Comparison of ENCODE assay signal across 9 cellular contexts in the genomic region with DNA sequence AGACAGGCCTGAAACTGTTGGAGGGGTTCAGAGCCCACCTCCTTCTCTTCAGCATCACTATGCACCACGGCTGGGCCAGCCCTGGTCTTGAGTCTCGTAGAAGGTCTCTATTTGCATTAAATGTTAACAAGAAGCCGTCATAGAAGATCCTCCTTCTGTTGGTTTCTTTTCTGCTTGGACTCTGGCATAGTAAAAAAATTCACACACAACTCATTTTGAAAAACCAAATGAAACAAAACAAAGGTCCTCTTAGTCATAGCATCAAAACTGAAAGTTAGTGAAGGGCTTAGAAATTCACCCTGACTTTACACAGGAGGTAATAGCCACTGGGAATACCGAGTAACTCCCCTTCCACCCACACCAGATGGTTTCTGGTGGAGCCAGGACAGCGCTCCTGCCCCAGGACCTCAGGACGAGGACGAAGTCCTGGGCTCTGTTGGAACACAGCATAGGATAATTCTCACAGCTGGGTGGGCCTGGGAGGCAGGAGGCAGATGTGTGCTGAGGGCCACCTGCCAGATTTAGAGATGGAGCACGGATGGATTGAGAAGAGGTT.
DNase-seq lines count a peak whose midpoint lies in the region; ATAC-seq and TF ChIP-seq lines count a peak whose summit lies in the region.
"Had no signal": no experiment of that assay in that cellular context is flagged by ENCODE, and none has a peak within 500 bp of the region (broad histone marks: within the 10 kb centered on the region; RNA-seq: fewer than 3 reads in every experiment).

No MANE protein-coding gene starts in this region.

- TF ChIP-seq CTCF in mucosa of descending colon (IDR thresholded peaks at IDR 0.05): no peak

- intact Hi-C loops in mucosa of descending colon (cut with DNase I, micrococcal nuclease) (no loop called here), left ventricle myocardium superior (cut with micrococcal nuclease) (no loop called here)

- H3K4me3 ChIP-seq in mucosa of descending colon: no peak overlapping the region
- H3K4me3 ChIP-seq: coronary artery had no signal

- DNase-seq in mucosa of descending colon (no peak), iPS-NIHi7 (ENCODE audit: extremely low spot score) (no peak), NCI-H1930 (lab: John Stamatoyannopoulos, UW) (no peak), NCI-H2081 (lab: John Stamatoyannopoulos, UW) (no peak), left ventricle myocardium superior (no peak)

- H3K36me3 ChIP-seq in mucosa of descending colon (ENCODE audit: low read depth): no peaks in the 10 kb centered on the region

- peaks cover 5% of the 10 kb centered on the region for H3K4me1 ChIP-seq in mucosa of descending colon (ENCODE audit: low read depth)

- no peaks in the 10 kb centered on the region for H3K9me3 ChIP-seq in mucosa of descending colon

- ATAC-seq in GM18858 (IDR thresholded peaks at IDR 0.05; ENCODE audit: unreplicated experiment): peak; percentile 95
- ATAC-seq in GM21526 (IDR thresholded peaks at IDR 0.05; ENCODE audit: low FRiP score, unreplicated experiment): peak; percentile 91
- ATAC-seq in HG03439 (IDR thresholded peaks at IDR 0.05; ENCODE audit: unreplicated experiment): peak; percentile 95
- peak; percentile 50 for ATAC-seq in mucosa of descending colon
- no peak for ATAC-seq in left ventricle myocardium superior
